8 cellular contexts compared by ENCODE assay signal in the genomic region with DNA sequence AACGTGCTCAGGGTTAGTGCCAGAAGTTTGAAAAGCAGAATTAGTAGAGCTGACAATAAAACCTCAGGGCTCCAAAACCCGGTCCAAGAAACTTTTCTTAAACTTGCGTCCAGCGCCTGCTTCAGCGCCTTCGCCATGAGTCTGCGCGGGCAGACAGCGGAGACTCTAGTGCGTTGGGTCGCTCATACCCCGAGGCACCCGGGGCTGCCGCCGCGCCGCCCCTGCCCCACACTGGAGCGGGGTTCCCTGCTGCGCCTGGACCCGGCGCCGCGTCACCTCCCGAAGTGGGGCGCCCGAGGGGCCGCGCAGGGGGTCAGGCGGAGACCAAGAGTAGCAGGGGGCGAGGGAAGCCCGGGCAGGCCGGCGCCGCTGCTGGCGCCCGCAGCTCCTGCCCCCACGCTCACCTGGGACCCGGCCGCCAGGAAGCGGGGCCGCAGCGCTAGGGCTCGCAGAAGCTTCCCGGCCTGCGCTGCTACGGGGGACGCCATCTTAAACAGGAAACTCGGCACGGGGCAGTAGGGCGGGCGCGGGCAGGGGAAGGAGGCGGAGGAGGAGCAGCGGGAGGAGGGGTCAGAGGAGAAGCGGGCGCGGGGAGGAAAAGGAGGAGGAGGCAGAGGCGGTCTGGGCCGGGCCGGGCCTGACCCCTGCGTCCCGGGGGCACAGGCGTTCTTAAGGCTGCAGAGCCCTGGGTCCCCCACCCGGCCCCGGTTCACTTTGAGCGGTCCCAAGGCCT. TPM values are rescaled to one million over a fixed set of nuclear protein-coding genes. Genes with fewer than 3 reads are reported as not detected.
DNase-seq lines count a peak whose midpoint lies in the region; ATAC-seq and TF ChIP-seq lines count a peak whose summit lies in the region.

A gene with protein sequence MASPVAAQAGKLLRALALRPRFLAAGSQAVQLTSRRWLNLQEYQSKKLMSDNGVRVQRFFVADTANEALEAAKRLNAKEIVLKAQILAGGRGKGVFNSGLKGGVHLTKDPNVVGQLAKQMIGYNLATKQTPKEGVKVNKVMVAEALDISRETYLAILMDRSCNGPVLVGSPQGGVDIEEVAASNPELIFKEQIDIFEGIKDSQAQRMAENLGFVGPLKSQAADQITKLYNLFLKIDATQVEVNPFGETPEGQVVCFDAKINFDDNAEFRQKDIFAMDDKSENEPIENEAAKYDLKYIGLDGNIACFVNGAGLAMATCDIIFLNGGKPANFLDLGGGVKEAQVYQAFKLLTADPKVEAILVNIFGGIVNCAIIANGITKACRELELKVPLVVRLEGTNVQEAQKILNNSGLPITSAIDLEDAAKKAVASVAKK (minus strand): TSS at position 514 of the 733 bp plus-strand sequence. CDS start 26 bp downstream, at position 488.

- H2AFZ ChIP-seq in OCI-LY7 (ENCODE audit: low read length), result peak within 1 kb of the TSS; percentile 85

- intact Hi-C loops in OCI-LY7 (cut with micrococcal nuclease; ENCODE audit: unreplicated experiment), result loop anchor here (1.0 to 10.0 kb wide), 3 partner anchors 24 to 609 kb away; no protein-coding TSS in a partner anchor

- 0 to 1% methylated on average over 50 to 66 of the region's 66 CpGs for WGBS in esophagus, 2 donors

- POLR2A ChIA-PET in OCI-LY7 (lab: Charles Lee), result interaction anchor here (0.6 to 3.0 kb wide), 14 partner anchors 10 to 243 kb away, joined by 3 to 16 read pairs (median 6); no protein-coding TSS in a partner anchor

- no TSS peak for BruUV-seq in OCI-LY7 (replicated peaks; lab: Mats Ljungman, UMichigan)

- H3K27ac Mint-ChIP-seq in activated T-cell treated with anti-CD3 and anti-CD28 coated beads, Interleukin-2, amount 50 U/mL, for 24 hours, result peak within 1 kb of the TSS; percentile 87

- peaks cover 12% of the 10 kb centered on the region for H3K9me3 Mint-ChIP-seq in activated T-cell treated with anti-CD3 and anti-CD28 coated beads, Interleukin-2, amount 50 U/mL, for 24 hours

- H3K36me3 ChIP-seq in OCI-LY7 (ENCODE audit: insufficient read depth, low read length) (peaks cover 17% of the 10 kb centered on the region), esophagus (ENCODE audit: control insufficient read depth in 2 of 2, insufficient read depth in 2 of 2, low read length in 1 of 2) (no peaks in the 10 kb centered on the region), muscle layer of duodenum (ENCODE audit: control insufficient read depth in 1 of 2, insufficient read depth in 2 of 2, low read length in 2 of 2) (no peaks in the 10 kb centered on the region)

- H3K27ac ChIP-seq in OCI-LY7 (ENCODE audit: low read depth, low read length, poor library complexity, severe bottlenecking), result peak within 1 kb of the TSS; percentile 81
- peak within 1 kb of the TSS; percentile 91 to 94 for H3K27ac ChIP-seq in esophagus (ENCODE audit: low read depth in 2 of 2, low read length in 1 of 2)
- H3K27ac ChIP-seq in muscle layer of duodenum (ENCODE audit: low read length), result peak within 1 kb of the TSS; percentile 84

- no peak; the same call in 1 of the 2 replicates for TF ChIP-seq CTCF in OCI-LY7 (conservative IDR thresholded peaks at IDR 0.05; ENCODE audit: low read length)

- H3K9me2 ChIP-seq in OCI-LY7 (ENCODE audit: insufficient read depth, low read length), result no peaks in the 10 kb centered on the region

- CTCF ChIA-PET in OCI-LY7 (lab: Charles Lee; ENCODE audit: unreplicated experiment), result interaction anchor here (1.6 kb wide), 1 partner anchor 22 kb away, joined by 5 read pairs; no protein-coding TSS in a partner anchor

- H3K27me3 ChIP-seq in esophagus (ENCODE audit: control insufficient read depth in 1 of 2, insufficient read depth in 2 of 2, low read length in 2 of 2) (no peaks in the 10 kb centered on the region), muscle layer of duodenum (ENCODE audit: low read depth, low read length) (no peaks in the 10 kb centered on the region)

- peak within 1 kb of the TSS; percentile 82 for H3K4me3 Mint-ChIP-seq in activated T-cell treated with anti-CD3 and anti-CD28 coated beads, Interleukin-2, amount 50 U/mL, for 24 hours

- H4K20me1 ChIP-seq in OCI-LY7 (ENCODE audit: insufficient read depth, low read length), result no peaks in the 10 kb centered on the region

- peaks cover 12% of the 10 kb centered on the region; the same call in 1 of the 2 replicates for H3K79me2 ChIP-seq in OCI-LY7 (ENCODE audit: insufficient read depth, low read depth, low read length)

- peak within 1 kb of the TSS; percentile 78 for H3K4me3 ChIP-seq in OCI-LY7 (ENCODE audit: low read depth, low read length, poor library complexity, severe bottlenecking)
- H3K4me3 ChIP-seq in esophagus (ENCODE audit: low read depth in 1 of 2, low read length in 2 of 2), result peak within 1 kb of the TSS; percentile 93 to 96
- peak within 1 kb of the TSS; percentile 86 to 88 for H3K4me3 ChIP-seq in muscle layer of duodenum (ENCODE audit: low read depth in 1 of 2, low read length in 2 of 2)

- H3K4me2 ChIP-seq in OCI-LY7 (ENCODE audit: low read length), result peak within 1 kb of the TSS; percentile 94

- DNase-seq in COLO668 (lab: John Stamatoyannopoulos, UW; ENCODE audit: unreplicated experiment), result peak; percentile 78
- peak; percentile 87 for DNase-seq in OCI-LY7 (ENCODE audit: low spot score)
- peak; percentile 89 for DNase-seq in activated T-cell treated with anti-CD3 and anti-CD28 coated beads, Interleukin-2, amount 50 U/mL, for 24 hours
- DNase-seq in stimulated activated CD8-positive, alpha-beta memory T cell treated with anti-CD3 and anti-CD28 coated beads, Interleukin-7, amount 100 ng/mL, for 4 hours (ENCODE audit: low read depth in 2 of 2), result peak; percentile 75 to 78

- H3K9me3 ChIP-seq in OCI-LY7 (ENCODE audit: low read length) (peaks cover 9% of the 10 kb centered on the region; the same call in 1 of the 2 replicates), esophagus (ENCODE audit: control insufficient read depth in 2 of 2, insufficient read depth in 1 of 2, low read depth in 1 of 2, low read length in 1 of 2) (no peaks in the 10 kb centered on the region), muscle layer of duodenum (ENCODE audit: control insufficient read depth in 1 of 2, low read length in 2 of 2) (no peaks in the 10 kb centered on the region)

- H3K27me3 Mint-ChIP-seq in activated T-cell treated with anti-CD3 and anti-CD28 coated beads, Interleukin-2, amount 50 U/mL, for 24 hours, result no peaks in the 10 kb centered on the region

- ATAC-seq in GM19438 (IDR thresholded peaks at IDR 0.05; ENCODE audit: low read depth, unreplicated experiment) (peak; percentile 59), HG03571 (IDR thresholded peaks at IDR 0.05; ENCODE audit: unreplicated experiment) (peak; percentile 72)

- H3K4me1 ChIP-seq in OCI-LY7 (ENCODE audit: insufficient read depth, low read length, poor library complexity, severe bottlenecking) (peaks cover 59% of the 10 kb centered on the region), esophagus (ENCODE audit: control insufficient read depth in 2 of 2, insufficient read depth in 2 of 2, low read length in 1 of 2) (no peaks in the 10 kb centered on the region), muscle layer of duodenum (ENCODE audit: control insufficient read depth in 1 of 2, insufficient read depth in 2 of 2, low read length in 2 of 2) (peaks cover 11 to 17% of the 10 kb centered on the region in 2 donors)

- peaks cover 62% of the 10 kb centered on the region for H3K4me1 Mint-ChIP-seq in activated T-cell treated with anti-CD3 and anti-CD28 coated beads, Interleukin-2, amount 50 U/mL, for 24 hours (ENCODE audit: low read depth)

- H3K36me3 Mint-ChIP-seq in activated T-cell treated with anti-CD3 and anti-CD28 coated beads, Interleukin-2, amount 50 U/mL, for 24 hours (ENCODE audit: low read depth), result peaks cover 43% of the 10 kb centered on the region

RNA-seq across cellular contexts. Expression of the gene that starts here (rescaled TPM):
- 28.3 and 29.4 TPM in 2 replicates for total RNA-seq in OCI-LY7 (2014; rRNA removed; shearing (Covaris generic))
- total RNA-seq in OCI-LY7 (2022), result 44.7 and 48.9 TPM in 2 replicates
- polyA plus RNA-seq in esophagus, result 10 to 100 TPM; 21.1 to 32.5 TPM

Comparison
In these comparisons a context has a peak if more than half of its experiments do, and no peak if none do; other contexts are left out.
1. Peak in every context shown above with its lines: DNase-seq, ATAC-seq, H3K4me3 ChIP-seq and H3K27ac ChIP-seq.